1 cellular context compared by ENCODE assay signal in genomic region chr17:63537001-63537400, GRCh38.
TF ChIP-seq lines count a peak whose summit lies in the region.

No MANE protein-coding gene starts in this region.

TF ChIP-seq in GM23338, 12 proteins besides CTCF, POLR2A, EP300 and RAD21 (continued from another document):
- TF ChIP-seq, protein P1, sequence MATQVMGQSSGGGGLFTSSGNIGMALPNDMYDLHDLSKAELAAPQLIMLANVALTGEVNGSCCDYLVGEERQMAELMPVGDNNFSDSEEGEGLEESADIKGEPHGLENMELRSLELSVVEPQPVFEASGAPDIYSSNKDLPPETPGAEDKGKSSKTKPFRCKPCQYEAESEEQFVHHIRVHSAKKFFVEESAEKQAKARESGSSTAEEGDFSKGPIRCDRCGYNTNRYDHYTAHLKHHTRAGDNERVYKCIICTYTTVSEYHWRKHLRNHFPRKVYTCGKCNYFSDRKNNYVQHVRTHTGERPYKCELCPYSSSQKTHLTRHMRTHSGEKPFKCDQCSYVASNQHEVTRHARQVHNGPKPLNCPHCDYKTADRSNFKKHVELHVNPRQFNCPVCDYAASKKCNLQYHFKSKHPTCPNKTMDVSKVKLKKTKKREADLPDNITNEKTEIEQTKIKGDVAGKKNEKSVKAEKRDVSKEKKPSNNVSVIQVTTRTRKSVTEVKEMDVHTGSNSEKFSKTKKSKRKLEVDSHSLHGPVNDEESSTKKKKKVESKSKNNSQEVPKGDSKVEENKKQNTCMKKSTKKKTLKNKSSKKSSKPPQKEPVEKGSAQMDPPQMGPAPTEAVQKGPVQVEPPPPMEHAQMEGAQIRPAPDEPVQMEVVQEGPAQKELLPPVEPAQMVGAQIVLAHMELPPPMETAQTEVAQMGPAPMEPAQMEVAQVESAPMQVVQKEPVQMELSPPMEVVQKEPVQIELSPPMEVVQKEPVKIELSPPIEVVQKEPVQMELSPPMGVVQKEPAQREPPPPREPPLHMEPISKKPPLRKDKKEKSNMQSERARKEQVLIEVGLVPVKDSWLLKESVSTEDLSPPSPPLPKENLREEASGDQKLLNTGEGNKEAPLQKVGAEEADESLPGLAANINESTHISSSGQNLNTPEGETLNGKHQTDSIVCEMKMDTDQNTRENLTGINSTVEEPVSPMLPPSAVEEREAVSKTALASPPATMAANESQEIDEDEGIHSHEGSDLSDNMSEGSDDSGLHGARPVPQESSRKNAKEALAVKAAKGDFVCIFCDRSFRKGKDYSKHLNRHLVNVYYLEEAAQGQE (IDR thresholded peaks at IDR 0.05; ENCODE audit: unreplicated experiment): no peak
- TF ChIP-seq JUNB (IDR thresholded peaks at IDR 0.05; ENCODE audit: unreplicated experiment) (no peak), NANOG (IDR thresholded peaks at IDR 0.05; ENCODE audit: borderline replicate concordance) (no peak), ZNF331 (CRISPR knock-in tag; IDR thresholded peaks at IDR 0.05; ENCODE audit: low read depth) (no peak), EZH2 (IDR thresholded peaks at IDR 0.05; ENCODE audit: low read depth, unreplicated experiment) (no peak), POLR2AphosphoS5 (IDR thresholded peaks at IDR 0.05; ENCODE audit: low read depth) (no peak), EZH2phosphoT487 (IDR thresholded peaks at IDR 0.05; ENCODE audit: unreplicated experiment) (no peak)
